ENCODE assay signal across 8 cellular contexts in genomic region chr4:10019521-10020051, GRCh38. TPM values are rescaled to one million over a fixed set of nuclear protein-coding genes. Genes with fewer than 3 reads are reported as not detected.
DNase-seq lines count a peak whose midpoint lies in the region; ATAC-seq and TF ChIP-seq lines count a peak whose summit lies in the region.

No MANE protein-coding gene starts in this region.

- H3K36me3 ChIP-seq in brain microvascular endothelial cell (replicated peaks) (no peaks in the 10 kb centered on the region), liver (ENCODE audit: control insufficient read depth in 4 of 4, insufficient read depth in 3 of 4, low read depth in 1 of 4, low read length in 3 of 4) (no peaks in the 10 kb centered on the region), tibial artery (no peaks in the 10 kb centered on the region)

- peak overlapping the region; percentile 91 for H3K27ac Mint-ChIP-seq in activated CD8-positive, alpha-beta memory T cell treated with anti-CD3 and anti-CD28 coated beads, Interleukin-2, amount 10 ng/mL, durations not matched to agents 7 days and 5 days

- intact Hi-C loops in tibial artery (cut with DNase I; ENCODE audit: low total_unique reads), result loop anchor here (5.0 to 10.0 kb wide), 2 partner anchors 43 to 325 kb away; no protein-coding TSS in a partner anchor

- no peaks in the 10 kb centered on the region for H3K36me3 Mint-ChIP-seq in activated CD8-positive, alpha-beta memory T cell treated with anti-CD3 and anti-CD28 coated beads, Interleukin-2, amount 10 ng/mL, durations not matched to agents 7 days and 5 days

- H3K9me3 ChIP-seq in liver (ENCODE audit: control insufficient read depth in 4 of 4, low read length in 3 of 4), result no peaks in the 10 kb centered on the region
- no peaks in the 10 kb centered on the region for H3K9me3 ChIP-seq in tibial artery

- no peak overlapping the region for H3K9ac ChIP-seq in liver (ENCODE audit: low read depth in 1 of 2, low read length in 2 of 2)

- peak; percentile 58 to 62 for TF ChIP-seq RAD21 in liver (IDR thresholded peaks at IDR 0.05)

- H3K27ac ChIP-seq in brain microvascular endothelial cell (peak overlapping the region; percentile 77), liver (ENCODE audit: low read depth in 1 of 2, low read length in 2 of 2) (peak overlapping the region; percentile 64 to 81), tibial artery (peak overlapping the region; percentile 80 to 82)

- no peak for DNase-seq in activated CD8-positive, alpha-beta memory T cell treated with anti-CD3 and anti-CD28 coated beads, Interleukin-2, amount 10 ng/mL, durations not matched to agents 7 days and 5 days
- DNase-seq in activated CD8-positive, alpha-beta memory T cell treated with anti-CD3 and anti-CD28 coated beads, Interleukin-2, amount 50 U/mL, for 4 hours, result no peak
- DNase-seq in brain microvascular endothelial cell, result no peak
- no peak for DNase-seq in tibial artery
- no peak for DNase-seq in D341Med (ENCODE audit: low spot score)
- no peak for DNase-seq in LoVo (ENCODE audit: low spot score)

- CTCF ChIA-PET in activated CD8-positive, alpha-beta memory T cell treated with anti-CD3 and anti-CD28 coated beads, Interleukin-2, amount 10 ng/mL, durations not matched to agents 7 days and 5 days (lab: Charles Lee), result interaction anchor here (0.6 to 1.6 kb wide), 13 partner anchors 8 to 316 kb away, joined by 3 to 7 read pairs (median 4); no protein-coding TSS in a partner anchor

- H3K4me1 ChIP-seq in liver (ENCODE audit: control insufficient read depth in 4 of 4, insufficient read depth in 4 of 4, low read length in 3 of 4), result peaks cover 20 to 65% (median 49%) of the 10 kb centered on the region in 4 donors
- peaks cover 5 to 36% (median 25%) of the 10 kb centered on the region in 4 donors for H3K4me1 ChIP-seq in tibial artery

- H3K4me3 ChIP-seq in brain microvascular endothelial cell (ENCODE audit: low read depth, low read length), result peak overlapping the region; percentile 50
- H3K4me3 ChIP-seq in liver (ENCODE audit: low read depth in 1 of 3, low read length in 3 of 3), result no peak overlapping the region
- H3K4me3 ChIP-seq in tibial artery, result peak overlapping the region; percentile 38 to 58

- ATAC-seq in activated CD8-positive, alpha-beta memory T cell treated with anti-CD3 and anti-CD28 coated beads, Interleukin-2, amount 10 ng/mL, durations not matched to agents 7 days and 5 days, result no peak
- ATAC-seq in HG02571 (IDR thresholded peaks at IDR 0.05; ENCODE audit: unreplicated experiment), result no peak

- H3K4me1 Mint-ChIP-seq in activated CD8-positive, alpha-beta memory T cell treated with anti-CD3 and anti-CD28 coated beads, Interleukin-2, amount 10 ng/mL, durations not matched to agents 7 days and 5 days, result peaks cover 24% of the 10 kb centered on the region

- H3K9me3 Mint-ChIP-seq in activated CD8-positive, alpha-beta memory T cell treated with anti-CD3 and anti-CD28 coated beads, Interleukin-2, amount 10 ng/mL, durations not matched to agents 7 days and 5 days (ENCODE audit: low read depth), result no peaks in the 10 kb centered on the region

- H3K27me3 Mint-ChIP-seq in activated CD8-positive, alpha-beta memory T cell treated with anti-CD3 and anti-CD28 coated beads, Interleukin-2, amount 10 ng/mL, durations not matched to agents 7 days and 5 days, result peaks cover 3% of the 10 kb centered on the region

- peak overlapping the region; percentile 82 for H3K4me3 Mint-ChIP-seq in activated CD8-positive, alpha-beta memory T cell treated with anti-CD3 and anti-CD28 coated beads, Interleukin-2, amount 10 ng/mL, durations not matched to agents 7 days and 5 days

- 40% methylated on average over 9 of the region's 9 CpGs for WGBS in liver

- TF ChIP-seq CTCF in brain microvascular endothelial cell (IDR thresholded peaks at IDR 0.05; ENCODE audit: low read depth, low read length, missing control alignments) (no peak), liver (IDR thresholded peaks at IDR 0.05; ENCODE audit: low read depth, low read length, missing input control) (peak; percentile 15), tibial artery (IDR thresholded peaks at IDR 0.05) (no peak)

- H3K27me3 ChIP-seq in brain microvascular endothelial cell (replicated peaks) (no peaks in the 10 kb centered on the region), liver (ENCODE audit: control insufficient read depth in 4 of 4, insufficient read depth in 4 of 4, low read length in 3 of 4) (no peaks in the 10 kb centered on the region), tibial artery (no peaks in the 10 kb centered on the region)

- in situ Hi-C loops in brain microvascular endothelial cell (cut with HindIII; ENCODE audit: low pct_ligation_motif_present, low sequenced_read_pairs), result no loop called here

TF ChIP-seq in liver, 16 proteins besides CTCF, POLR2A, EP300 and RAD21:
- TF ChIP-seq RXRA (IDR thresholded peaks at IDR 0.05) (peak; percentile 88 to 91), EGR1 (IDR thresholded peaks at IDR 0.05; ENCODE audit: low read depth in 2 of 2) (no peak), SP1 (IDR thresholded peaks at IDR 0.05) (peak; percentile 71), HNF4A (conservative IDR thresholded peaks at IDR 0.05) (peak; percentile 84 to 88), FOXA2 (IDR thresholded peaks at IDR 0.05) (peak; percentile 55), YY1 (IDR thresholded peaks at IDR 0.05) (peak; percentile 75), NR2F2 (IDR thresholded peaks at IDR 0.05) (no peak), MAX (IDR thresholded peaks at IDR 0.05) (peak; percentile 93), FOXA1 (IDR thresholded peaks at IDR 0.05) (no peak), REST (IDR thresholded peaks at IDR 0.05) (no peak), HNF4G (IDR thresholded peaks at IDR 0.05) (peak; percentile 31), TAF1 (conservative IDR thresholded peaks at IDR 0.05) (no peak), JUND (IDR thresholded peaks at IDR 0.05) (peak; percentile 27 to 37), ATF3 (IDR thresholded peaks at IDR 0.05) (no peak), ZBTB33 (IDR thresholded peaks at IDR 0.05) (peak; percentile 58), GABPA (IDR thresholded peaks at IDR 0.05 in 1 of 2, conservative IDR thresholded peaks at IDR 0.05 in 1 of 2) (peak in 1 of 2 donors; percentile 42)
TF ChIP-seq in liver: peak in this region for 10.

RNA-seq across cellular contexts. Expression of gene SLC2A9, which starts 1.7 kb away (rescaled TPM):
- 1 to 10 TPM; 1.4 to 3.8 TPM for total RNA-seq in activated CD8-positive, alpha-beta memory T cell treated with anti-CD3 and anti-CD28 coated beads, Interleukin-2, amount 10 ng/mL, durations not matched to agents 7 days and 5 days
- 10 to 100 TPM; 25.7 to 49.0 TPM for total RNA-seq in liver
- polyA plus RNA-seq in liver, result 10 to 100 TPM in 1 of 2 donors, 1 to 10 TPM in 1; 6.2 to 17.5 TPM

Comparison
In these comparisons a context has a peak if more than half of its experiments do, and no peak if none do; other contexts are left out.
1. H3K4me3 ChIP-seq: peak in brain microvascular endothelial cell (single experiment) and tibial artery (2 of 2); none in liver (0 of 3).
2. RNA of gene SLC2A9, which starts 1.7 kb away (total RNA-seq): 25.7 to 49.0 TPM in liver; 1.4 to 3.8 TPM in activated CD8-positive, alpha-beta memory T cell treated with anti-CD3 and anti-CD28 coated beads, Interleukin-2, amount 10 ng/mL, durations not matched to agents 7 days and 5 days; every median in the first group is over 4 times any median in the second.
3. Peak in every context shown above with its lines, with median percentiles within 50 percentile points of each other: H3K27ac ChIP-seq.